ENCODE assay signal across 8 cellular contexts in genomic region chr20:10434832-10435812, GRCh38. TPM values are rescaled to one million over a fixed set of nuclear protein-coding genes. Genes with fewer than 3 reads are reported as not detected.
DNase-seq lines count a peak whose midpoint lies in the region; ATAC-seq and TF ChIP-seq lines count a peak whose summit lies in the region.

Gene SLX4IP (plus strand): TSS chr20:10435305. CDS start chr20:10458205, 22,900 bp downstream.

- no peaks in the 10 kb centered on the region for H3K9me3 ChIP-seq in mucosa of stomach (ENCODE audit: control insufficient read depth, low read length)

- peak within 1 kb of the TSS; percentile 90 for H3K9ac ChIP-seq in mucosa of stomach (ENCODE audit: low read length)

- H3K4me3 ChIP-seq in mucosa of stomach (ENCODE audit: low read length): peak within 1 kb of the TSS; percentile 75

- ATAC-seq in GM21737 (IDR thresholded peaks at IDR 0.05; ENCODE audit: unreplicated experiment) (peak; percentile 50), esophagus mucosa (peak; percentile 76)

- DNase-seq in DMS79 (lab: John Stamatoyannopoulos, UW): peak; percentile 93
- DNase-seq in KG1 (lab: John Stamatoyannopoulos, UW): peak; percentile 91
- DNase-seq in activated T-cell treated with anti-CD3 and anti-CD28 coated beads, Interleukin-2, amount 50 U/mL, for 48 hours: peak; percentile 84 to 87
- peak; percentile 59 to 65 for DNase-seq in stimulated activated CD8-positive, alpha-beta memory T cell treated with anti-CD3 and anti-CD28 coated beads, Interleukin-7, amount 100 ng/mL, for 1 hour (ENCODE audit: low read depth in 2 of 2)

- no peaks in the 10 kb centered on the region for H3K27me3 ChIP-seq in mucosa of stomach (ENCODE audit: control insufficient read depth, insufficient read depth, low read length)

- no peaks in the 10 kb centered on the region for H3K36me3 ChIP-seq in mucosa of stomach (ENCODE audit: control insufficient read depth, insufficient read depth, low read length)

- peaks cover 9% of the 10 kb centered on the region for H3K4me1 ChIP-seq in mucosa of stomach (ENCODE audit: control insufficient read depth, insufficient read depth, low read length)

TF ChIP-seq in PFSK-1, 5 proteins besides CTCF, POLR2A, EP300 and RAD21:
- TF ChIP-seq TAF1 (IDR thresholded peaks at IDR 0.05; ENCODE audit: borderline replicate concordance, insufficient read depth, low read length) (peak; percentile 58; the same call in 1 of the 2 replicates), SIN3A (IDR thresholded peaks at IDR 0.05; ENCODE audit: borderline replicate concordance, insufficient read depth, low read length) (no peak), POLR2AphosphoS5 (IDR thresholded peaks at IDR 0.05; ENCODE audit: low read depth, low read length) (no peak; the same call in 1 of the 2 replicates), FOXP2 (optimal IDR thresholded peaks at IDR 0.05; ENCODE audit: borderline replicate concordance, extremely low read depth, extremely low read length, insufficient read depth) (no peak)
TF ChIP-seq in PFSK-1: peak in this region for 1.

RNA-seq across cellular contexts. Expression of gene SLX4IP, which starts in this region (rescaled TPM):
- polyA plus RNA-seq in PFSK-1 (2012; ENCODE audit: insufficient read length, low read depth): 0.64 TPM
- total RNA-seq in esophagus mucosa: 5.3 TPM

Comparison
In these comparisons a context has a peak if more than half of its experiments do, and no peak if none do; other contexts are left out.
1. Peak in every context shown above with its lines: DNase-seq, ATAC-seq and H3K4me3 ChIP-seq.